ENCODE assay signal across 31 cellular contexts in the genomic region with DNA sequence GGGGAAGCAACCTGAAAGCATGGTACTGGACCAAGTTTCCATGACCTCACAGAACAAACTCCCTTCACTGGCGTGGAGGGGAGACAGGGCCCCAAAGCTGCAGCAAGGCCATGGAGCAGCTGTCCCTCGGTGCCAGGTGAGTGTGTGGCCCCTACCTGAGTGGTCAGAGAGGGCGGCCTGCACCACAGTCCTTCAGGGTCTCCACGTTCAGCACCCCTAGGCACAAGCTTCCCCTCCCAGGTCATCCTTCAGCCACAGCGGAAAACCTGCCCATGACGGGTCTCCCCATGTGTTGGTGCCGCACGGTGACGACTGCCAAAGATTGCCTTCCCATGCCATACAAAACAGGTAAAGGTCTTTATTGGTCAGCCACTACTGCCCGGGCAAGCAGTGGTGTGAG.
DNase-seq lines count a peak whose midpoint lies in the region; ATAC-seq, FAIRE-seq and TF ChIP-seq lines count a peak whose summit lies in the region.
"Had no signal": no experiment of that assay in that cellular context is flagged by ENCODE, and none has a peak within 500 bp of the region (broad histone marks: within the 10 kb centered on the region; RNA-seq: fewer than 3 reads in every experiment).

No MANE protein-coding gene starts in this region.

- DNase-seq in activated CD8-positive, alpha-beta memory T cell treated with anti-CD3 and anti-CD28 coated beads, Interleukin-2, amount 50 U/mL, for 48 hours, result peak; percentile 33
- no peak for DNase-seq in activated CD8-positive, alpha-beta memory T cell treated with anti-CD3 and anti-CD28 coated beads for 24 hours
- DNase-seq in GM12878 (ENCODE audit: low read depth, low spot score), result no peak
- DNase-seq in memory B cell (ENCODE audit: low spot score in 2 of 2), result no peak
- peak; percentile 23 for DNase-seq in stomach
- DNase-seq in amygdala (lab: John Stamatoyannopoulos, UW), result no peak
- DNase-seq: BE2C; CD8-positive, alpha-beta memory T cell; DMS 273 treated with DMSO at 0.1 percent for 48 hours; DMS79; EL; GDM1; HCEC 1CT; Kasumi-1; MV-4-11; NCI-H1105; NCI-H1436 treated with DMSO at 0.1 percent for 48 hours; NCI-H1930; NCI-H2107; NCI-H524 treated with DMSO at 0.1 percent for 48 hours; NCI-H774; SJCRH30 had no signal

- no peak overlapping the region for H2AFZ ChIP-seq in GM12878 (ENCODE audit: control insufficient read depth, low read depth, low read length)

- no peak for ATAC-seq in GM12878
- no peak for ATAC-seq in memory B cell (ENCODE audit: low read depth)
- ATAC-seq in GM21423 (IDR thresholded peaks at IDR 0.05; ENCODE audit: unreplicated experiment), result no peak
- ATAC-seq in HG03354 (IDR thresholded peaks at IDR 0.05; ENCODE audit: poor library complexity, severe bottlenecking, unreplicated experiment), result no peak
- ATAC-seq: K562 had no signal

- peak overlapping the region; percentile 31 for H3K27ac Mint-ChIP-seq in memory B cell
- H3K27ac Mint-ChIP-seq: CD14-positive monocyte had no signal

- H3K36me3 ChIP-seq in GM12878 (ENCODE audit: control insufficient read depth in 2 of 2, insufficient read depth in 2 of 2, low read length in 1 of 2) (peaks cover 0 to 16% of the 10 kb centered on the region in 2 experiments; a peak in 3 of 4 replicates), stomach (peaks cover 0 to 28% (median 18%) of the 10 kb centered on the region in 4 donors)
- H3K36me3 ChIP-seq: BE2C had no signal

- H3K9ac ChIP-seq in GM12878 (ENCODE audit: control insufficient read depth, insufficient read depth, low read length), result no peak overlapping the region

- 94% methylated on average over 10 of the region's 10 CpGs for WGBS in GM12878 (ENCODE audit: insufficient coverage, insufficient replicate concordance, low lambda C conversion rate, missing lambda C conversion rate)
- WGBS in stomach, 5 donors, result 83 to 94% (median 87%) methylated on average over 10 of the region's 10 CpGs

- no peak for FAIRE-seq in GM12878 (lab: Jason Lieb, UNC)
- FAIRE-seq: GM12892, H1, K562, RCC 7860 had no signal

- no peaks in the 10 kb centered on the region for H3K9me3 ChIP-seq in GM12878 (replicated peaks; ENCODE audit: control insufficient read depth, insufficient read depth, low read length)
- no peaks in the 10 kb centered on the region for H3K9me3 ChIP-seq in stomach
- H3K9me3 ChIP-seq: BE2C, SJCRH30 had no signal

- SMC1A ChIA-PET in GM12878 (lab: Charles Lee; ENCODE audit: uncharacterized antibody, unreplicated experiment), result no interaction called here

- H3K36me3 Mint-ChIP-seq in memory B cell, result peaks cover 10% of the 10 kb centered on the region

- intact Hi-C loops in GM12878 (cut with micrococcal nuclease; ENCODE audit: unreplicated experiment) (no loop called here), stomach (cut with DNase I; ENCODE audit: low total_unique reads) (loop anchor here (10.0 kb wide), 1 partner anchor 341 kb away; no protein-coding TSS in a partner anchor)

- no peaks in the 10 kb centered on the region for H3K9me3 Mint-ChIP-seq in memory B cell
- H3K9me3 Mint-ChIP-seq: CD14-positive monocyte; CD8-positive, alpha-beta memory T cell had no signal

- no peak overlapping the region for H3K4me2 ChIP-seq in GM12878 (ENCODE audit: control insufficient read depth, insufficient read depth)

- peak; percentile 54 for TF ChIP-seq POLR2A in GM12878 (IDR thresholded peaks at IDR 0.05; ENCODE audit: low read depth, low read length)
- TF ChIP-seq POLR2A in stomach (IDR thresholded peaks at IDR 0.05), result no peak

- H3K4me3 ChIP-seq in GM12878, result no peak overlapping the region
- no peak overlapping the region for H3K4me3 ChIP-seq in stomach
- H3K4me3 ChIP-seq: K562, SJCRH30 had no signal

- RAD21 ChIA-PET in GM12878 (lab: Charles Lee; ENCODE audit: unreplicated experiment), result interaction anchor here (1.7 kb wide), 1 partner anchor 44 kb away, joined by 3 read pairs; no protein-coding TSS in a partner anchor

- H3K79me2 ChIP-seq in GM12878 (ENCODE audit: control insufficient read depth, insufficient read depth, low read length), result no peaks in the 10 kb centered on the region

- no peak for TF ChIP-seq RAD21 in GM12878 (IDR thresholded peaks at IDR 0.05; ENCODE audit: insufficient read depth, low read depth, low read length)

- no peak overlapping the region for H3K27ac ChIP-seq in GM12878 (ENCODE audit: control insufficient read depth, insufficient read depth)
- H3K27ac ChIP-seq in stomach, result no peak overlapping the region
- H3K27ac ChIP-seq: 22Rv1, HL-60, SJCRH30 had no signal

- no TSS peak for BruUV-seq in GM12878 (replicated peaks; lab: Mats Ljungman, UMichigan)

- H3K27me3 ChIP-seq in GM12878 (replicated peaks in 1 of 2; ENCODE audit: control insufficient read depth in 2 of 2, insufficient read depth in 2 of 2, low read length in 1 of 2) (no peaks in the 10 kb centered on the region), stomach (no peaks in the 10 kb centered on the region)
- H3K27me3 ChIP-seq: BE2C, SJCRH30 had no signal

- POLR2A ChIA-PET in GM12878 (lab: Charles Lee), result no interaction called here

- H3K4me1 Mint-ChIP-seq in memory B cell, result peaks cover 4% of the 10 kb centered on the region
- H3K4me1 Mint-ChIP-seq: CD14-positive monocyte had no signal

- H3K27me3 Mint-ChIP-seq in memory B cell, result no peaks in the 10 kb centered on the region

- TF ChIP-seq CTCF in GM12878 (IDR thresholded peaks at IDR 0.05 in 2 of 3, conservative IDR thresholded peaks at IDR 0.05 in 1 of 3; ENCODE audit: control insufficient read depth in 2 of 3, extremely low read depth in 1 of 3, insufficient read depth in 1 of 3, low read depth in 3 of 3, low read length in 3 of 3), result no peak
- TF ChIP-seq CTCF in stomach (IDR thresholded peaks at IDR 0.05), result no peak

- H3K4me1 ChIP-seq in GM12878 (ENCODE audit: control insufficient read depth, insufficient read depth, low read length) (no peaks in the 10 kb centered on the region), stomach (peaks cover 4 to 15% (median 9%) of the 10 kb centered on the region in 4 donors)
- H3K4me1 ChIP-seq: BE2C, SJCRH30 had no signal

- no peak for TF ChIP-seq EP300 in GM12878 (IDR thresholded peaks at IDR 0.05; ENCODE audit: borderline replicate concordance in 1 of 2, control insufficient read depth in 1 of 2, low read depth in 2 of 2, low read length in 2 of 2)
- TF ChIP-seq EP300 in stomach (IDR thresholded peaks at IDR 0.05), result no peak

- H3K4me3 Mint-ChIP-seq in memory B cell, result no peak overlapping the region
- H3K4me3 Mint-ChIP-seq: CD14-positive monocyte; CD8-positive, alpha-beta memory T cell had no signal

- in situ Hi-C loops in GM12878 (cut with MboI), result no loop called here

- no peaks in the 10 kb centered on the region for H4K20me1 ChIP-seq in GM12878 (ENCODE audit: control insufficient read depth, insufficient read depth)

- CTCF ChIA-PET in GM12878 (lab: Yijun Ruan, JAX), result interaction anchor here (0.9 to 1.6 kb wide), 3 partner anchors 337 to 568 kb away, joined by 3 to 4 read pairs (median 3); no protein-coding TSS in a partner anchor

TF ChIP-seq in GM12878, 131 proteins besides CTCF, POLR2A, EP300 and RAD21 (continues in another document):
- TF ChIP-seq, protein P1, sequence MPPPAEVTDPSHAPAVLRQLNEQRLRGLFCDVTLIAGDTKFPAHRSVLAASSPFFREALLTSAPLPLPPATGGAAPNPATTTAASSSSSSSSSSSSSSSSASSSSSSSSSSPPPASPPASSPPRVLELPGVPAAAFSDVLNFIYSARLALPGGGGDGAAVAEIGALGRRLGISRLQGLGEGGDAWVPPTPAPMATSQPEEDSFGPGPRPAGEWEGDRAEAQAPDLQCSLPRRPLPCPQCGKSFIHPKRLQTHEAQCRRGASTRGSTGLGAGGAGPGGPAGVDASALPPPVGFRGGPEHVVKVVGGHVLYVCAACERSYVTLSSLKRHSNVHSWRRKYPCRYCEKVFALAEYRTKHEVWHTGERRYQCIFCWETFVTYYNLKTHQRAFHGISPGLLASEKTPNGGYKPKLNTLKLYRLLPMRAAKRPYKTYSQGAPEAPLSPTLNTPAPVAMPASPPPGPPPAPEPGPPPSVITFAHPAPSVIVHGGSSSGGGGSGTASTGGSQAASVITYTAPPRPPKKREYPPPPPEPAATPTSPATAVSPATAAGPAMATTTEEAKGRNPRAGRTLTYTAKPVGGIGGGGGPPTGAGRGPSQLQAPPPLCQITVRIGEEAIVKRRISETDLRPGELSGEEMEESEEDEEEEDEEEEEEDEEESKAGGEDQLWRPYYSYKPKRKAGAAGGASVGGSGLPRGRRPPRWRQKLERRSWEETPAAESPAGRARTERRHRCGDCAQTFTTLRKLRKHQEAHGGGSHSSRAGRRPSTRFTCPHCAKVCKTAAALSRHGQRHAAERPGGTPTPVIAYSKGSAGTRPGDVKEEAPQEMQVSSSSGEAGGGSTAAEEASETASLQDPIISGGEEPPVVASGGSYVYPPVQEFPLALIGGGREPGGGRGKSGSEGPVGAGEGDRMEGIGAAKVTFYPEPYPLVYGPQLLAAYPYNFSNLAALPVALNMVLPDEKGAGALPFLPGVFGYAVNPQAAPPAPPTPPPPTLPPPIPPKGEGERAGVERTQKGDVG (CRISPR knock-in tag; IDR thresholded peaks at IDR 0.05), result no peak
- no peak for TF ChIP-seq PAX8 (IDR thresholded peaks at IDR 0.05)
- TF ChIP-seq, protein P2, sequence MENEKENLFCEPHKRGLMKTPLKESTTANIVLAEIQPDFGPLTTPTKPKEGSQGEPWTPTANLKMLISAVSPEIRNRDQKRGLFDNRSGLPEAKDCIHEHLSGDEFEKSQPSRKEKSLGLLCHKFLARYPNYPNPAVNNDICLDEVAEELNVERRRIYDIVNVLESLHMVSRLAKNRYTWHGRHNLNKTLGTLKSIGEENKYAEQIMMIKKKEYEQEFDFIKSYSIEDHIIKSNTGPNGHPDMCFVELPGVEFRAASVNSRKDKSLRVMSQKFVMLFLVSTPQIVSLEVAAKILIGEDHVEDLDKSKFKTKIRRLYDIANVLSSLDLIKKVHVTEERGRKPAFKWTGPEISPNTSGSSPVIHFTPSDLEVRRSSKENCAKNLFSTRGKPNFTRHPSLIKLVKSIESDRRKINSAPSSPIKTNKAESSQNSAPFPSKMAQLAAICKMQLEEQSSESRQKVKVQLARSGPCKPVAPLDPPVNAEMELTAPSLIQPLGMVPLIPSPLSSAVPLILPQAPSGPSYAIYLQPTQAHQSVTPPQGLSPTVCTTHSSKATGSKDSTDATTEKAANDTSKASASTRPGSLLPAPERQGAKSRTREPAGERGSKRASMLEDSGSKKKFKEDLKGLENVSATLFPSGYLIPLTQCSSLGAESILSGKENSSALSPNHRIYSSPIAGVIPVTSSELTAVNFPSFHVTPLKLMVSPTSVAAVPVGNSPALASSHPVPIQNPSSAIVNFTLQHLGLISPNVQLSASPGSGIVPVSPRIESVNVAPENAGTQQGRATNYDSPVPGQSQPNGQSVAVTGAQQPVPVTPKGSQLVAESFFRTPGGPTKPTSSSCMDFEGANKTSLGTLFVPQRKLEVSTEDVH (IDR thresholded peaks at IDR 0.05; ENCODE audit: low read depth, partially characterized antibody), result no peak

Comparison
In these comparisons a context has a peak if more than half of its experiments do, and no peak if none do; other contexts are left out.
1. DNase-seq: peak in activated CD8-positive, alpha-beta memory T cell treated with anti-CD3 and anti-CD28 coated beads, Interleukin-2, amount 50 U/mL, for 48 hours (single experiment) and stomach (single experiment); none in activated CD8-positive, alpha-beta memory T cell treated with anti-CD3 and anti-CD28 coated beads for 24 hours (single experiment), GM12878 (single experiment), memory B cell (0 of 2) and amygdala (0 of 56).